ENCODE assay signal across 11 cellular contexts in the genomic region with DNA sequence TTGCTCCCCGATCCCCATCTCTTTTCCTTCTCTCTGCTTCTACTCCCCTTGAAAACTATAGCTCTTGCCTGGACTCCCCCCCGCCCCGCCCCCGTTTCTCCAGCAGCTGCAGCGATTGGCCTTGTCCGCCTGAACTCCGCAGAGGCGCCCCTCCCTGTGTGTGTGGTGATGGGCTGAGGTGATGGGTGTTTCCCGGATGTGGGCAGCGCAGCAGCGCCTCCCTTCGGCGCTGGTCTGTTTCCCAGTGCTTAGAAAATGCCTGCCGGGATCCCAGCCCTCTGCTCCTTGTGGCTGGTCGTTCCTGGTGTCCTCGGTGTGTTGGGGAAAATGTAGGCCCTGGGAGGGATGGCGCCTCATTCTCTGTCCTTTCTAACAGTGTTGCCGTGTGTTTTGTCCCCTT. TPM values are rescaled to one million over a fixed set of nuclear protein-coding genes. Genes with fewer than 3 reads are reported as not detected.
DNase-seq lines count a peak whose midpoint lies in the region; ATAC-seq and TF ChIP-seq lines count a peak whose summit lies in the region.
"Had no signal": no experiment of that assay in that cellular context is flagged by ENCODE, and none has a peak within 500 bp of the region (broad histone marks: within the 10 kb centered on the region; RNA-seq: fewer than 3 reads in every experiment).

No MANE protein-coding gene starts in this region.

- H3K27ac ChIP-seq in lower lobe of right lung = no peak overlapping the region

- no peaks in the 10 kb centered on the region for H3K27me3 ChIP-seq in lower lobe of right lung (ENCODE audit: low read depth)

- H3K36me3 Mint-ChIP-seq in activated CD4-positive, alpha-beta memory T cell treated with anti-CD3 and anti-CD28 coated beads, Interleukin-2, amount 10 ng/mL, durations not matched to agents 7 days and 5 days (ENCODE audit: low read depth) = no peaks in the 10 kb centered on the region
- H3K36me3 Mint-ChIP-seq: stimulated activated effector memory CD8-positive, alpha-beta T cell treated with anti-CD3 and anti-CD28 coated beads, Interleukin-12 subunit alpha, Interleukin-12 subunit beta, amount 100 ng/mL, for 72 hours had no signal

- H3K4me1 ChIP-seq in lower lobe of right lung = peaks cover 2% of the 10 kb centered on the region

- CTCF ChIA-PET in activated CD4-positive, alpha-beta memory T cell treated with anti-CD3 and anti-CD28 coated beads, Interleukin-2, amount 10 ng/mL, durations not matched to agents 7 days and 5 days (lab: Charles Lee) = no interaction called here

- H3K4me1 Mint-ChIP-seq in activated CD4-positive, alpha-beta memory T cell treated with anti-CD3 and anti-CD28 coated beads, Interleukin-2, amount 10 ng/mL, durations not matched to agents 7 days and 5 days = peaks cover 10% of the 10 kb centered on the region

- H3K9me3 Mint-ChIP-seq in activated CD4-positive, alpha-beta memory T cell treated with anti-CD3 and anti-CD28 coated beads, Interleukin-2, amount 10 ng/mL, durations not matched to agents 7 days and 5 days = no peaks in the 10 kb centered on the region
- H3K9me3 Mint-ChIP-seq: stimulated activated effector memory CD8-positive, alpha-beta T cell treated with anti-CD3 and anti-CD28 coated beads, Interleukin-12 subunit alpha, Interleukin-12 subunit beta, amount 100 ng/mL, for 72 hours had no signal

- no peak overlapping the region for H3K4me3 ChIP-seq in lower lobe of right lung

- no peak for TF ChIP-seq CTCF in lower lobe of right lung (IDR thresholded peaks at IDR 0.05)

- no peak overlapping the region for H3K27ac Mint-ChIP-seq in activated CD4-positive, alpha-beta memory T cell treated with anti-CD3 and anti-CD28 coated beads, Interleukin-2, amount 10 ng/mL, durations not matched to agents 7 days and 5 days
- H3K27ac Mint-ChIP-seq: stimulated activated effector memory CD8-positive, alpha-beta T cell treated with anti-CD3 and anti-CD28 coated beads, Interleukin-12 subunit alpha, Interleukin-12 subunit beta, amount 100 ng/mL, for 72 hours had no signal

- H3K36me3 ChIP-seq in lower lobe of right lung = no peaks in the 10 kb centered on the region

- H3K9me3 ChIP-seq in lower lobe of right lung = no peaks in the 10 kb centered on the region

- H3K4me3 Mint-ChIP-seq in activated CD4-positive, alpha-beta memory T cell treated with anti-CD3 and anti-CD28 coated beads, Interleukin-2, amount 10 ng/mL, durations not matched to agents 7 days and 5 days = no peak overlapping the region
- H3K4me3 Mint-ChIP-seq: stimulated activated effector memory CD8-positive, alpha-beta T cell treated with anti-CD3 and anti-CD28 coated beads, Interleukin-12 subunit alpha, Interleukin-12 subunit beta, amount 100 ng/mL, for 72 hours had no signal

- peak; percentile 73 for DNase-seq in D341Med (ENCODE audit: low spot score)
- DNase-seq in NCI-H1105 treated with DMSO at 0.1 percent for 48 hours (lab: John Stamatoyannopoulos, UW) = peak; percentile 74
- DNase-seq in activated CD4-positive, alpha-beta memory T cell treated with anti-CD3 and anti-CD28 coated beads, Interleukin-2, amount 10 ng/mL, durations not matched to agents 7 days and 5 days = peak; percentile 33
- no peak for DNase-seq in lower lobe of right lung
- no peak for DNase-seq in HCEC 1CT
- DNase-seq in activated naive CD4-positive, alpha-beta T cell treated with Interleukin-2 at 50 U/mL for 16 hours = no peak
- DNase-seq: central memory CD4-positive, alpha-beta T cell; DMS79 treated with DMSO at 0.1 percent for 48 hours had no signal

- POLR2A ChIA-PET in activated CD4-positive, alpha-beta memory T cell treated with anti-CD3 and anti-CD28 coated beads, Interleukin-2, amount 10 ng/mL, durations not matched to agents 7 days and 5 days (lab: Charles Lee) = no interaction called here

- intact Hi-C loops in lower lobe of right lung (cut with DNase I) = no loop called here

- ATAC-seq in lower lobe of right lung (peak; percentile 52 to 57), GM19395 (IDR thresholded peaks at IDR 0.05; ENCODE audit: unreplicated experiment) (no peak), GM18873 (IDR thresholded peaks at IDR 0.05; ENCODE audit: low FRiP score, unreplicated experiment) (no peak)
- ATAC-seq: stimulated activated effector memory CD8-positive, alpha-beta T cell treated with anti-CD3 and anti-CD28 coated beads, Interleukin-12 subunit alpha, Interleukin-12 subunit beta, amount 100 ng/mL, for 72 hours had no signal

- H3K27me3 Mint-ChIP-seq in activated CD4-positive, alpha-beta memory T cell treated with anti-CD3 and anti-CD28 coated beads, Interleukin-2, amount 10 ng/mL, durations not matched to agents 7 days and 5 days = peaks cover 1% of the 10 kb centered on the region

RNA-seq across cellular contexts. Expression of a gene that starts 43.3 kb away (rescaled TPM):
- total RNA-seq in activated CD4-positive, alpha-beta memory T cell treated with anti-CD3 and anti-CD28 coated beads, Interleukin-2, amount 10 ng/mL, durations not matched to agents 7 days and 5 days = 1 to 10 TPM; 1.8 to 2.0 TPM
- 0.77 TPM for total RNA-seq in lower lobe of right lung

Comparison
In these comparisons a context has a peak if more than half of its experiments do, and no peak if none do; other contexts are left out.
1. DNase-seq: peak in D341Med (single experiment), NCI-H1105 treated with DMSO at 0.1 percent for 48 hours (single experiment) and activated CD4-positive, alpha-beta memory T cell treated with anti-CD3 and anti-CD28 coated beads, Interleukin-2, amount 10 ng/mL, durations not matched to agents 7 days and 5 days (single experiment); none in lower lobe of right lung (single experiment), HCEC 1CT (single experiment) and activated naive CD4-positive, alpha-beta T cell treated with Interleukin-2 at 50 U/mL for 16 hours (single experiment).
2. ATAC-seq: peak in lower lobe of right lung (2 of 2); none in GM19395 (single experiment) and GM18873 (single experiment).